32 cellular contexts compared by ENCODE assay signal in genomic region chr1:14972107-14972506, GRCh38.
DNase-seq lines count a peak whose midpoint lies in the region; ATAC-seq and TF ChIP-seq lines count a peak whose summit lies in the region.
"Had no signal": no experiment of that assay in that cellular context is flagged by ENCODE, and none has a peak within 500 bp of the region (broad histone marks: within the 10 kb centered on the region; RNA-seq: fewer than 3 reads in every experiment).

No MANE protein-coding gene starts in this region.

- peak overlapping the region; percentile 58 to 77 (median 63) for H3K4me3 Mint-ChIP-seq in nephron
- H3K4me3 Mint-ChIP-seq: activated CD4-positive, alpha-beta T cell treated with anti-CD3 and anti-CD28 coated beads, Interleukin-2, amount 10 ng/mL, durations not matched to agents 24 days and 14 days; activated naive CD8-positive, alpha-beta T cell; dendritic cell treated with granulocyte-macrophage colony-stimulating factor and Interleukin-4, amounts not matched to agents 40 ng/mL and 50 ng/mL, for 4 days; IgD-negative memory B cell; WTC11 had no signal

- peaks cover 2% of the 10 kb centered on the region for H3K9me3 ChIP-seq in WERI-Rb-1 (ENCODE audit: severe bottlenecking)
- peaks cover 0 to 7% (median 6%) of the 10 kb centered on the region in 3 donors for H3K9me3 ChIP-seq in tibial artery
- H3K9me3 ChIP-seq in esophagus muscularis mucosa: peaks cover 0 to 7% (median 3%) of the 10 kb centered on the region in 4 donors
- H3K9me3 ChIP-seq: esophagus squamous epithelium, SJSA1, transverse colon had no signal

- DNase-seq in WERI-Rb-1 (no peak), epithelial cell of proximal tubule (ENCODE audit: low read depth) (no peak), tibial artery (no peak), GM19238 (ENCODE audit: insufficient read length, low spot score) (no peak), esophagus muscularis mucosa (ENCODE audit: extremely low spot score) (no peak)
- no peak for DNase-seq in activated naive CD4-positive, alpha-beta T cell (lab: John Stamatoyannopoulos, UW)
- DNase-seq: activated CD4-positive, alpha-beta T cell treated with anti-CD3 and anti-CD28 coated beads, Interleukin-2, amount 10 ng/mL, durations not matched to agents 24 days and 14 days; activated effector memory CD4-positive, alpha-beta T cell treated with Interleukin-2 at 50 U/mL for 16 hours; activated T-cell treated with anti-CD3 and anti-CD28 coated beads, Interleukin-2, amount 50 U/mL, for 1 hour; anterior cingulate cortex; DMS153; esophagus squamous epithelium; left cardiac atrium; NCI-H1048; NCI-H187; NCI-H2171 treated with DMSO at 0.1 percent for 48 hours; NCI-H510A treated with DMSO at 0.1 percent for 48 hours; OCI-M1; stimulated activated CD4-positive, alpha-beta T cell treated with anti-CD3 and anti-CD28 coated beads, Interleukin-12 subunit alpha, Interleukin-12 subunit beta, amount 100 ng/mL, for 4 hours; stimulated activated CD4-positive, alpha-beta T cell treated with anti-CD3 and anti-CD28 coated beads, Interleukin-4, amount 100 ng/mL, for 1 hour; T1000; transverse colon had no signal

- no peaks in the 10 kb centered on the region for H3K27me3 ChIP-seq in WERI-Rb-1 (ENCODE audit: insufficient read depth, low read depth, severe bottlenecking)
- no peaks in the 10 kb centered on the region for H3K27me3 ChIP-seq in tibial artery
- H3K27me3 ChIP-seq in esophagus muscularis mucosa: no peaks in the 10 kb centered on the region
- H3K27me3 ChIP-seq: esophagus squamous epithelium, gastroesophageal sphincter, SJSA1, transverse colon had no signal

- peaks cover 38% of the 10 kb centered on the region for H3K4me1 Mint-ChIP-seq in nephron

- peaks cover 3% of the 10 kb centered on the region for H3K9me3 Mint-ChIP-seq in nephron

- no peak for TF ChIP-seq EP300 in esophagus muscularis mucosa (IDR thresholded peaks at IDR 0.05)

- H3K36me3 Mint-ChIP-seq in nephron (ENCODE audit: low read depth): peaks cover 30% of the 10 kb centered on the region
- H3K36me3 Mint-ChIP-seq: activated naive CD8-positive, alpha-beta T cell had no signal

- no peaks in the 10 kb centered on the region for H3K27me3 Mint-ChIP-seq in nephron (ENCODE audit: low read depth)
- H3K27me3 Mint-ChIP-seq: activated CD4-positive, alpha-beta T cell treated with anti-CD3 and anti-CD28 coated beads, Interleukin-2, amount 10 ng/mL, durations not matched to agents 24 days and 14 days had no signal

- 86% methylated on average over 5 of the region's 7 CpGs for whole genome bisulfite sequencing in esophagus muscularis mucosa

- H3K27ac ChIP-seq in WERI-Rb-1: no peak overlapping the region
- H3K27ac ChIP-seq in tibial artery: peak overlapping the region; percentile 81 to 86
- H3K27ac ChIP-seq in esophagus muscularis mucosa (replicated peaks in 1 of 4): no peak overlapping the region
- H3K27ac ChIP-seq: BLaER1 treated with 17β-estradiol and CSF1 and Interleukin-3, amounts not matched to agents 10 nM and 100 nM; RWPE1; SJSA1; transverse colon had no signal

- ATAC-seq in GM18511 (IDR thresholded peaks at IDR 0.05; ENCODE audit: unreplicated experiment): no peak
- ATAC-seq: gastroesophageal sphincter, WTC11 had no signal

- TF ChIP-seq CTCF in WERI-Rb-1 (IDR thresholded peaks at IDR 0.05; ENCODE audit: low read depth, low read length): no peak
- no peak for TF ChIP-seq CTCF in epithelial cell of proximal tubule (conservative IDR thresholded peaks at IDR 0.05; ENCODE audit: low read depth, low read length)
- no peak for TF ChIP-seq CTCF in nephron (IDR thresholded peaks at IDR 0.05; ENCODE audit: unreplicated experiment in 3 of 3)
- TF ChIP-seq CTCF in tibial artery (IDR thresholded peaks at IDR 0.05): no peak
- no peak for TF ChIP-seq CTCF in esophagus muscularis mucosa (IDR thresholded peaks at IDR 0.05)

- intact Hi-C loops in tibial artery (cut with DNase I; ENCODE audit: low total_unique reads) (no loop called here), esophagus muscularis mucosa (cut with DNase I) (no loop called here)

- H3K36me3 ChIP-seq in WERI-Rb-1 (no peaks in the 10 kb centered on the region), tibial artery (no peaks in the 10 kb centered on the region), esophagus muscularis mucosa (peaks cover 0 to 2% (median 0%) of the 10 kb centered on the region in 4 donors)
- H3K36me3 ChIP-seq: gastroesophageal sphincter, transverse colon had no signal

- peak overlapping the region; percentile 84 to 93 (median 88) for H3K27ac Mint-ChIP-seq in nephron
- H3K27ac Mint-ChIP-seq: activated CD4-positive, alpha-beta T cell treated with anti-CD3 and anti-CD28 coated beads, Interleukin-2, amount 10 ng/mL, durations not matched to agents 24 days and 14 days; activated naive CD8-positive, alpha-beta T cell; dendritic cell treated with granulocyte-macrophage colony-stimulating factor and Interleukin-4, amounts not matched to agents 40 ng/mL and 50 ng/mL, for 4 days; IgD-negative memory B cell had no signal

- no peak for TF ChIP-seq POLR2A in esophagus muscularis mucosa (IDR thresholded peaks at IDR 0.05; ENCODE audit: low read depth)

- peak overlapping the region; percentile 40 for H3K4me3 ChIP-seq in WERI-Rb-1 (ENCODE audit: low read depth, low read length)
- H3K4me3 ChIP-seq in epithelial cell of proximal tubule (ENCODE audit: low read depth, low read length): peak overlapping the region; percentile 39
- H3K4me3 ChIP-seq in tibial artery: peak overlapping the region; percentile 34 to 38
- H3K4me3 ChIP-seq in esophagus muscularis mucosa: peak overlapping the region in 1 of 4 donors; percentile 21
- H3K4me3 ChIP-seq: BLaER1 treated with 17β-estradiol and CSF1 and Interleukin-3, amounts not matched to agents 10 nM and 100 nM; esophagus squamous epithelium; SJSA1; transverse colon had no signal

- peaks cover 8 to 62% (median 45%) of the 10 kb centered on the region in 4 donors for H3K4me1 ChIP-seq in tibial artery
- H3K4me1 ChIP-seq in esophagus muscularis mucosa: peaks cover 14 to 54% (median 45%) of the 10 kb centered on the region in 4 donors

Comparison
In these comparisons a context has a peak if more than half of its experiments do, and no peak if none do; other contexts are left out.
1. H3K27ac ChIP-seq: peak in tibial artery (2 of 2); none in WERI-Rb-1 (single experiment) and esophagus muscularis mucosa (0 of 4).